24 cellular contexts compared by ENCODE assay signal in genomic region chr7:152847491-152847890, GRCh38.
"Had no signal": no experiment of that assay in that cellular context is flagged by ENCODE, and none has a peak within 500 bp of the region (broad histone marks: within the 10 kb centered on the region; RNA-seq: fewer than 3 reads in every experiment).

No MANE protein-coding gene starts in this region.

- H3K9me3 ChIP-seq: breast epithelium, lower lobe of right lung, prostate gland, tibial artery had no signal

- H3K27me3 Mint-ChIP-seq: activated naive CD8-positive, alpha-beta T cell; effector memory CD8-positive, alpha-beta T cell; natural killer cell treated with Interleukin-12 subunit alpha and Interleukin-12 subunit beta and Interleukin-15 and Interleukin-18, amount 100 ng/mL, for 72 hours had no signal

- H3K36me3 ChIP-seq: breast epithelium, prostate gland had no signal

- ATAC-seq: effector memory CD8-positive, alpha-beta T cell; left colon; lower lobe of right lung; natural killer cell treated with Interleukin-12 subunit alpha and Interleukin-12 subunit beta and Interleukin-15 and Interleukin-18, amount 100 ng/mL, for 72 hours; right cardiac atrium had no signal

- H3K27me3 ChIP-seq: breast epithelium, hepatocyte, tibial artery had no signal

- H3K4me1 ChIP-seq: breast epithelium, lower lobe of right lung, prostate gland, tibial artery had no signal

- H3K4me2 ChIP-seq: hepatocyte had no signal

- DNase-seq: activated CD4-positive, alpha-beta T cell treated with anti-CD3 and anti-CD28 coated beads, Interleukin-2, amount 50 U/mL, for 4 hours; activated gamma-delta T cell treated with Interleukin-2 at 50 U/mL for 16 hours; activated T-cell treated with anti-CD3 and anti-CD28 coated beads for 4 hours; cerebellar nuclear complex; dermis blood vessel endothelial cell; effector memory CD8-positive, alpha-beta T cell; foreskin fibroblast; left colon; lower lobe of right lung; right cardiac atrium; stimulated activated CD4-positive, alpha-beta T cell treated with anti-CD3 and anti-CD28 coated beads, Interleukin-2, amount 100 ng/mL, for 24 hours; stimulated activated naive CD4-positive, alpha-beta T cell treated with Interleukin-2 at 50 U/mL for 16 hours; substantia nigra; SW 1271; tibial artery had no signal

- H3K79me2 ChIP-seq: hepatocyte had no signal

- H3K4me3 Mint-ChIP-seq: activated naive CD8-positive, alpha-beta T cell; activated T-helper 1 cell treated with anti-CD3 and anti-CD28 coated beads, Interleukin-12 subunit alpha, Interleukin-12 subunit beta, Interleukin-2, Interleukin-4 antibody, amounts not matched to agents 30 ng/mL and 10 ng/mL and 1 ng/mL, durations not matched to agents 14 hours and 24 hours and 36 hours; effector memory CD8-positive, alpha-beta T cell; natural killer cell treated with Interleukin-12 subunit alpha and Interleukin-12 subunit beta and Interleukin-15 and Interleukin-18, amount 100 ng/mL, for 72 hours had no signal

- H3K9me3 Mint-ChIP-seq: activated T-helper 1 cell treated with anti-CD3 and anti-CD28 coated beads, Interleukin-12 subunit alpha, Interleukin-12 subunit beta, Interleukin-2, Interleukin-4 antibody, amounts not matched to agents 30 ng/mL and 10 ng/mL and 1 ng/mL, durations not matched to agents 14 hours and 24 hours and 36 hours; effector memory CD8-positive, alpha-beta T cell; natural killer cell treated with Interleukin-12 subunit alpha and Interleukin-12 subunit beta and Interleukin-15 and Interleukin-18, amount 100 ng/mL, for 72 hours had no signal

- H3K36me3 Mint-ChIP-seq: natural killer cell treated with Interleukin-12 subunit alpha and Interleukin-12 subunit beta and Interleukin-15 and Interleukin-18, amount 100 ng/mL, for 72 hours had no signal

- H3K27ac Mint-ChIP-seq: activated naive CD8-positive, alpha-beta T cell; activated T-helper 1 cell treated with anti-CD3 and anti-CD28 coated beads, Interleukin-12 subunit alpha, Interleukin-12 subunit beta, Interleukin-2, Interleukin-4 antibody, amounts not matched to agents 30 ng/mL and 10 ng/mL and 1 ng/mL, durations not matched to agents 14 hours and 24 hours and 36 hours; effector memory CD8-positive, alpha-beta T cell; natural killer cell treated with Interleukin-12 subunit alpha and Interleukin-12 subunit beta and Interleukin-15 and Interleukin-18, amount 100 ng/mL, for 72 hours had no signal

- H3K27ac ChIP-seq: breast epithelium, hepatocyte, lower lobe of right lung, prostate gland, tibial artery had no signal

- H2AFZ ChIP-seq: hepatocyte had no signal

- H3K4me3 ChIP-seq: breast epithelium, hepatocyte, lower lobe of right lung, prostate gland, tibial artery had no signal

- FAIRE-seq: islet of Langerhans, TTC549, urothelium cell line had no signal
